In genomic region chr14:99542566-99542965, GRCh38 we compare ENCODE assay signal across 20 cellular contexts.
"Had no signal": no experiment of that assay in that cellular context is flagged by ENCODE, and none has a peak within 500 bp of the region (broad histone marks: within the 10 kb centered on the region; RNA-seq: fewer than 3 reads in every experiment).

No MANE protein-coding gene starts in this region.

- H3K27me3 ChIP-seq: dorsolateral prefrontal cortex, gastrocnemius medialis, heart left ventricle, hepatocyte, spleen, transverse colon, vagina had no signal

- H2AFZ ChIP-seq: hepatocyte had no signal

- H3K4me2 ChIP-seq: hepatocyte had no signal

- DNase-seq: dorsolateral prefrontal cortex; effector CD4-positive, alpha-beta T cell; foreskin fibroblast; gastrocnemius medialis; heart left ventricle; kidney; naive B cell; psoas muscle; spleen; stimulated activated CD4-positive, alpha-beta T cell treated with anti-CD3 and anti-CD28 coated beads, Interleukin-4, amount 100 ng/mL, for 4 hours; stimulated activated naive CD8-positive, alpha-beta T cell treated with anti-CD3 and anti-CD28 coated beads, Interleukin-15, Interleukin-2, amounts not matched to agents 100 U/mL and 50 U/mL, for 24 hours; transverse colon had no signal

- H3K9me3 ChIP-seq: gastrocnemius medialis, heart left ventricle, psoas muscle, spleen, transverse colon, vagina had no signal

- FAIRE-seq: kidney had no signal

- H3K36me3 ChIP-seq: gastrocnemius medialis, heart left ventricle, spleen, transverse colon, vagina had no signal

- H3K4me3 ChIP-seq: dorsolateral prefrontal cortex, gastrocnemius medialis, heart left ventricle, hepatocyte, lung, psoas muscle, skin epidermis, spleen, transverse colon, vagina had no signal

- H3K27ac ChIP-seq: epithelial cell of prostate, gastrocnemius medialis, hepatocyte, psoas muscle, skin epidermis, vagina had no signal

- ATAC-seq: esophagus mucosa; gastrocnemius medialis; heart left ventricle; natural killer cell treated with Interleukin-12 subunit alpha and Interleukin-12 subunit beta and Interleukin-15 and Interleukin-18, amount 100 ng/mL, for 72 hours; psoas muscle; stimulated activated memory B cell treated with anti-CD40 and anti-IgM and Interleukin-4, amounts not matched to agents 10 μg/mL and 1 μg/mL and 100 μg/mL, for 72 hours; stimulated activated naive CD8-positive, alpha-beta T cell treated with anti-CD3 and anti-CD28 coated beads, Interleukin-15, Interleukin-2, amounts not matched to agents 100 U/mL and 50 U/mL, for 24 hours had no signal
